ENCODE assay signal across 8 cellular contexts in genomic region chr15:64699767-64700388, GRCh38.
DNase-seq lines count a peak whose midpoint lies in the region; ATAC-seq, FAIRE-seq and TF ChIP-seq lines count a peak whose summit lies in the region.

No MANE protein-coding gene starts in this region.

- peaks cover 25% of the 10 kb centered on the region for H3K36me3 Mint-ChIP-seq in activated naive CD4-positive, alpha-beta T cell treated with anti-CD3 and anti-CD28 coated beads, Interleukin-2, amount 10 ng/mL, durations not matched to agents 7 days and 5 days

- H3K9me3 ChIP-seq in thoracic aorta, result no peaks in the 10 kb centered on the region

- H3K4me3 ChIP-seq in bronchial epithelial cell (ENCODE audit: low read depth, low read length) (no peak overlapping the region), thoracic aorta (peak overlapping the region; percentile 92)

- FAIRE-seq in bronchial epithelial cell (lab: Jason Lieb, UNC) (no peak), frontal cortex (lab: Jason Lieb, UNC) (no peak)

- peaks cover 56% of the 10 kb centered on the region for H3K4me1 Mint-ChIP-seq in activated naive CD4-positive, alpha-beta T cell treated with anti-CD3 and anti-CD28 coated beads, Interleukin-2, amount 10 ng/mL, durations not matched to agents 7 days and 5 days

- CTCF ChIA-PET in activated naive CD4-positive, alpha-beta T cell treated with anti-CD3 and anti-CD28 coated beads, Interleukin-2, amount 10 ng/mL, durations not matched to agents 7 days and 5 days (lab: Charles Lee), result interaction anchor here (0.8 to 1.1 kb wide), 2 partner anchors 13 to 28 kb away, joined by 3 read pairs; no protein-coding TSS in a partner anchor

- H3K27ac ChIP-seq in thoracic aorta, result peak overlapping the region; percentile 74 to 88

- H3K27ac Mint-ChIP-seq in activated naive CD4-positive, alpha-beta T cell treated with anti-CD3 and anti-CD28 coated beads, Interleukin-2, amount 10 ng/mL, durations not matched to agents 7 days and 5 days, result no peak overlapping the region

- H3K36me3 ChIP-seq in bronchial epithelial cell (ENCODE audit: control insufficient read depth, insufficient read depth, low read length) (no peaks in the 10 kb centered on the region), thoracic aorta (no peaks in the 10 kb centered on the region)

- no peak overlapping the region for H3K4me3 Mint-ChIP-seq in activated naive CD4-positive, alpha-beta T cell treated with anti-CD3 and anti-CD28 coated beads, Interleukin-2, amount 10 ng/mL, durations not matched to agents 7 days and 5 days

- peaks cover 51 to 79% of the 10 kb centered on the region in 2 donors for H3K4me1 ChIP-seq in thoracic aorta (ENCODE audit: control insufficient read depth in 1 of 2, low read depth in 2 of 2)

- no peaks in the 10 kb centered on the region for H3K9me3 Mint-ChIP-seq in activated naive CD4-positive, alpha-beta T cell treated with anti-CD3 and anti-CD28 coated beads, Interleukin-2, amount 10 ng/mL, durations not matched to agents 7 days and 5 days

- TF ChIP-seq CTCF in bronchial epithelial cell (IDR thresholded peaks at IDR 0.05; ENCODE audit: insufficient read depth, low read length, severe bottlenecking) (no peak), thoracic aorta (IDR thresholded peaks at IDR 0.05) (no peak)

- no peak for ATAC-seq in thoracic aorta (ENCODE audit: insufficient number of reproducible peaks, low FRiP score, low read depth)

- H3K27me3 ChIP-seq in bronchial epithelial cell (ENCODE audit: control insufficient read depth, insufficient read depth, low read length), result no peaks in the 10 kb centered on the region
- H3K27me3 ChIP-seq in thoracic aorta (replicated peaks; ENCODE audit: insufficient read depth), result no peaks in the 10 kb centered on the region

- DNase-seq in NCI-H2196 (lab: John Stamatoyannopoulos, UW; ENCODE audit: unreplicated experiment) (peak; percentile 12), NCI-H2196 treated with DMSO at 0.1 percent for 48 hours (lab: John Stamatoyannopoulos, UW; ENCODE audit: unreplicated experiment) (no peak), bronchial epithelial cell (ENCODE audit: low read depth) (peak; percentile 37), left kidney (ENCODE audit: low read depth, low spot score) (peak; percentile 91), thoracic aorta (ENCODE audit: low spot score) (no peak), DMS53 treated with DMSO at 0.1 percent for 48 hours (lab: John Stamatoyannopoulos, UW; ENCODE audit: unreplicated experiment) (no peak), frontal cortex (ENCODE audit: low spot score in 2 of 2) (no peak)
- no peak for DNase-seq in activated naive CD4-positive, alpha-beta T cell treated with anti-CD3 and anti-CD28 coated beads, Interleukin-2, amount 10 ng/mL, durations not matched to agents 7 days and 5 days

- no peaks in the 10 kb centered on the region for H3K27me3 Mint-ChIP-seq in activated naive CD4-positive, alpha-beta T cell treated with anti-CD3 and anti-CD28 coated beads, Interleukin-2, amount 10 ng/mL, durations not matched to agents 7 days and 5 days

Comparison
In these comparisons a context has a peak if more than half of its experiments do, and no peak if none do; other contexts are left out.
1. DNase-seq: peak in NCI-H2196 (single experiment), bronchial epithelial cell (single experiment) and left kidney (single experiment); none in NCI-H2196 treated with DMSO at 0.1 percent for 48 hours (single experiment), thoracic aorta (single experiment), DMS53 treated with DMSO at 0.1 percent for 48 hours (single experiment), frontal cortex (0 of 2) and activated naive CD4-positive, alpha-beta T cell treated with anti-CD3 and anti-CD28 coated beads, Interleukin-2, amount 10 ng/mL, durations not matched to agents 7 days and 5 days (single experiment).